In the genomic region with DNA sequence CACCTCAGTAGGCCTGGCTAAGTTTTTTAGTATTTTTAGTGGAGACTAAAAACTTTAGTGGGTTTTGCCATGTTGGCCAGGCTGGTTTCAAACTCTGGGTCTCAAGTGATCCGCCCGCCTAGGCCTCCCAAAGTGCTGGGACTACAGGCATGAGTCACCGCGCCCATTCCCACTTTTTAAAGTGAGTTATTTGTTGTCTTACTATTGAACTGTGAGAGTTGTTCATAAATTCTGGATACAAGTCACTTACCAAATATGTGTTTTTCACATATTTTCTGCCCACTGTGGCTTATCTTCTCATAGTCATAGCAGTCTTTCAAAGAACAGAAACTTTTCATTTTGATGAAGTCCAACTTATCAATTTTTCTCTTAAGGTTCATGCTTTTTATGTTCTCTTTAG, we compare ENCODE assay signal across 30 cellular contexts. TPM values are rescaled to one million over a fixed set of nuclear protein-coding genes. Genes with fewer than 3 reads are reported as not detected.
"Had no signal": no experiment of that assay in that cellular context is flagged by ENCODE, and none has a peak within 500 bp of the region (broad histone marks: within the 10 kb centered on the region; RNA-seq: fewer than 3 reads in every experiment).

No MANE protein-coding gene starts in this region.

- H3K9me3 ChIP-seq: heart left ventricle, ovary, prostate gland, stomach, suprapubic skin, tibial nerve had no signal

- DNase-seq: activated CD4-positive, alpha-beta memory T cell treated with anti-CD3 and anti-CD28 coated beads for 36 hours; activated CD4-positive, alpha-beta T cell treated with anti-CD3 and anti-CD28 coated beads for 4 hours; activated CD8-positive, alpha-beta memory T cell treated with anti-CD3 and anti-CD28 coated beads, Interleukin-2, amount 50 U/mL, for 48 hours; activated naive CD8-positive, alpha-beta T cell treated with anti-CD3 and anti-CD28 coated beads, Interleukin-2, amount 50 U/mL, for 24 hours; activated T-cell treated with anti-CD3 and anti-CD28 coated beads, Interleukin-2, amount 50 U/mL, for 24 hours; anterior cingulate cortex; caudate nucleus; endodermal cell; heart left ventricle; hypothalamus; immature natural killer cell; naive thymus-derived CD4-positive, alpha-beta T cell; ovary; retina; small intestine; stimulated activated CD4-positive, alpha-beta T cell treated with anti-CD3 and anti-CD28 coated beads, Interleukin-1b, Interleukin-23, amount 100 ng/mL, for 48 hours; stimulated activated CD4-positive, alpha-beta T cell treated with anti-CD3 and anti-CD28 coated beads, Interleukin-4, amount 100 ng/mL, for 4 hours; stimulated activated naive B cell treated with anti-CD40 and anti-IgM and Interleukin-4, amounts not matched to agents 10 μg/mL and 1 μg/mL and 100 μg/mL, for 72 hours; stomach had no signal

- H3K27me3 Mint-ChIP-seq: activated CD4-positive, alpha-beta memory T cell treated with anti-CD3 and anti-CD28 coated beads for 36 hours; activated T-cell treated with anti-CD3 and anti-CD28 coated beads, Interleukin-2, amount 50 U/mL, for 24 hours had no signal

- FAIRE-seq: small intestine had no signal

- ATAC-seq: activated naive CD8-positive, alpha-beta T cell treated with anti-CD3 and anti-CD28 coated beads, Interleukin-2, amount 50 U/mL, for 24 hours; esophagus mucosa; heart left ventricle; naive thymus-derived CD4-positive, alpha-beta T cell; sciatic nerve; stimulated activated naive B cell treated with anti-CD40 and anti-IgM and Interleukin-4, amounts not matched to agents 10 μg/mL and 1 μg/mL and 100 μg/mL, for 72 hours had no signal

- H3K36me3 ChIP-seq: heart left ventricle, ovary, prostate gland, stomach, suprapubic skin, tibial nerve had no signal

- H3K4me1 ChIP-seq: foreskin keratinocyte, heart left ventricle, prostate gland, stomach, suprapubic skin, tibial nerve had no signal

- H3K4me3 Mint-ChIP-seq: activated CD4-positive, alpha-beta memory T cell treated with anti-CD3 and anti-CD28 coated beads for 36 hours; activated naive CD4-positive, alpha-beta T cell treated with anti-CD3 and anti-CD28 coated beads, Interleukin-2, amount 50 U/mL, for 24 hours; activated naive CD8-positive, alpha-beta T cell treated with anti-CD3 and anti-CD28 coated beads, Interleukin-2, amount 50 U/mL, for 24 hours; activated T-cell treated with anti-CD3 and anti-CD28 coated beads, Interleukin-2, amount 50 U/mL, for 24 hours; dendritic cell treated with granulocyte-macrophage colony-stimulating factor and Interleukin-4, amounts not matched to agents 40 ng/mL and 50 ng/mL, for 4 days; endodermal cell; immature natural killer cell; mesothelial cell of epicardium; naive thymus-derived CD4-positive, alpha-beta T cell; stimulated activated naive B cell treated with anti-CD40 and anti-IgM and Interleukin-4, amounts not matched to agents 10 μg/mL and 1 μg/mL and 100 μg/mL, for 72 hours had no signal

- H3K27ac ChIP-seq: foreskin keratinocyte, heart left ventricle, ovary, prostate gland, stomach, suprapubic skin, tibial nerve had no signal

- H3K9me3 Mint-ChIP-seq: activated CD4-positive, alpha-beta memory T cell treated with anti-CD3 and anti-CD28 coated beads for 36 hours; activated naive CD4-positive, alpha-beta T cell treated with anti-CD3 and anti-CD28 coated beads, Interleukin-2, amount 50 U/mL, for 24 hours; activated naive CD8-positive, alpha-beta T cell treated with anti-CD3 and anti-CD28 coated beads, Interleukin-2, amount 50 U/mL, for 24 hours; activated T-cell treated with anti-CD3 and anti-CD28 coated beads, Interleukin-2, amount 50 U/mL, for 24 hours; activated T-helper 2 cell treated with anti-CD3 and anti-CD28 coated beads, Interferon-gamma antibody, Interleukin-2, Interleukin-4, amounts not matched to agents 10 μg/mL and 5 μg/mL and 100 μg/mL, durations not matched to agents 14 hours and 24 hours and 36 hours; dendritic cell treated with granulocyte-macrophage colony-stimulating factor and Interleukin-4, amounts not matched to agents 40 ng/mL and 50 ng/mL, for 4 days; endodermal cell; immature natural killer cell had no signal

- H3K27ac Mint-ChIP-seq: activated CD4-positive, alpha-beta memory T cell treated with anti-CD3 and anti-CD28 coated beads for 36 hours; activated naive CD4-positive, alpha-beta T cell treated with anti-CD3 and anti-CD28 coated beads, Interleukin-2, amount 50 U/mL, for 24 hours; activated naive CD8-positive, alpha-beta T cell treated with anti-CD3 and anti-CD28 coated beads, Interleukin-2, amount 50 U/mL, for 24 hours; activated T-cell treated with anti-CD3 and anti-CD28 coated beads, Interleukin-2, amount 50 U/mL, for 24 hours; dendritic cell treated with granulocyte-macrophage colony-stimulating factor and Interleukin-4, amounts not matched to agents 40 ng/mL and 50 ng/mL, for 4 days; endodermal cell; mesothelial cell of epicardium had no signal

- H3K27me3 ChIP-seq: heart left ventricle, ovary, stomach, tibial nerve had no signal

- H3K4me1 Mint-ChIP-seq: endodermal cell; mesothelial cell of epicardium; stimulated activated naive B cell treated with anti-CD40 and anti-IgM and Interleukin-4, amounts not matched to agents 10 μg/mL and 1 μg/mL and 100 μg/mL, for 72 hours had no signal

- H3K36me3 Mint-ChIP-seq: activated CD4-positive, alpha-beta memory T cell treated with anti-CD3 and anti-CD28 coated beads for 36 hours; activated naive CD4-positive, alpha-beta T cell treated with anti-CD3 and anti-CD28 coated beads, Interleukin-2, amount 50 U/mL, for 24 hours; immature natural killer cell; mesothelial cell of epicardium; naive thymus-derived CD4-positive, alpha-beta T cell; stimulated activated naive B cell treated with anti-CD40 and anti-IgM and Interleukin-4, amounts not matched to agents 10 μg/mL and 1 μg/mL and 100 μg/mL, for 72 hours had no signal

- H3K4me3 ChIP-seq: heart left ventricle, ovary, prostate gland, stomach, suprapubic skin, tibial nerve had no signal

RNA-seq across cellular contexts. Expression of a gene that starts 29.9 kb away (rescaled TPM):
- total RNA-seq: activated CD4-positive, alpha-beta memory T cell treated with anti-CD3 and anti-CD28 coated beads for 36 hours; activated T-helper 2 cell treated with anti-CD3 and anti-CD28 coated beads, Interferon-gamma antibody, Interleukin-2, Interleukin-4, amounts not matched to agents 10 μg/mL and 5 μg/mL and 100 μg/mL, durations not matched to agents 14 hours and 24 hours and 36 hours; esophagus mucosa; foreskin keratinocyte; naive thymus-derived CD4-positive, alpha-beta T cell; T-helper 1 cell treated with Interleukin-12 subunit alpha and Interleukin-12 subunit beta and Interleukin-4 antibody, amounts not matched to agents 30 ng/mL and 1 ng/mL, for 36 hours had no signal
